Comparison of ENCODE assay signal across 1 cellular context in genomic region chr1:179923044-179923443, GRCh38.
TF ChIP-seq lines count a peak whose summit lies in the region.

No MANE protein-coding gene starts in this region.

TF ChIP-seq in neural cell, 6 proteins besides CTCF, POLR2A, EP300 and RAD21 (continued from another document):
- no peak for TF ChIP-seq EZH2 (IDR thresholded peaks at IDR 0.05; ENCODE audit: borderline replicate concordance, insufficient read depth, low read length, poor library complexity, severe bottlenecking)
